ENCODE assay signal across 1 cellular context in the genomic region with DNA sequence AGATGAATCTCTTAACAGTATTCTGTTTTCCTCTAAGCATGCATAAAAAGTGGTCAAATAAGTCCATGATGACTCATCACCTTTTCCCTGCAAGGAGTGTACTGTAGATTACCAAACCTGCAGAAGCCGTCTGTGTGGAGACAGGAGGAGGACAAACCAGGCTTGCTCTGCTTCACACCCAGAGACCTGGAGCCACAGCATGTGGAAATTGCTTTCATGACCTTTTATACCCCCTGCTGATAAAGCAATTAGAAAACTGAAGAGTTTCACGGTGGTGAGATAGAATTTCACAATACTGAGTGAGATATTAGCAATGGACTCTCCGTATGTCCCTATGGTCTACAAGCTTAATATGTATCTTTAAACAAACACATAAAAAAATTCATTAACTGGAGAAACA.
A peak's percentile ranks its signal among the peaks of the same experiment; 100 is the strongest.
TF ChIP-seq lines count a peak whose summit lies in the region.

No MANE protein-coding gene starts in this region.

TF ChIP-seq in A549, 52 proteins besides CTCF, POLR2A, EP300 and RAD21 (continued from another document):
- TF ChIP-seq E2F6 (IDR thresholded peaks at IDR 0.05; ENCODE audit: borderline replicate concordance, low read depth), result no peak
- no peak for TF ChIP-seq BCL3 (IDR thresholded peaks at IDR 0.05)
- no peak for TF ChIP-seq SREBF2 (IDR thresholded peaks at IDR 0.05)
- no peak for TF ChIP-seq ZFP36 (IDR thresholded peaks at IDR 0.05; ENCODE audit: borderline replicate concordance, partially characterized antibody)
- TF ChIP-seq EHF (CRISPR knock-in tag; IDR thresholded peaks at IDR 0.05), result no peak
- TF ChIP-seq NFE2L2 (conservative IDR thresholded peaks at IDR 0.05; ENCODE audit: low read length), result 0 out of 2 replicates have a peak, but pooled peaks have one; percentile 51
- TF ChIP-seq, protein P1, sequence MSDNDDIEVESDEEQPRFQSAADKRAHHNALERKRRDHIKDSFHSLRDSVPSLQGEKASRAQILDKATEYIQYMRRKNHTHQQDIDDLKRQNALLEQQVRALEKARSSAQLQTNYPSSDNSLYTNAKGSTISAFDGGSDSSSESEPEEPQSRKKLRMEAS (IDR thresholded peaks at IDR 0.05), result no peak
- TF ChIP-seq EHMT2 (IDR thresholded peaks at IDR 0.05; ENCODE audit: low read depth), result no peak
- no peak for TF ChIP-seq ZC3H11A (IDR thresholded peaks at IDR 0.05)
